Comparison of ENCODE assay signal across 1 cellular context in genomic region chr2:113198790-113199612, GRCh38.
TF ChIP-seq lines count a peak whose summit lies in the region.

No MANE protein-coding gene starts in this region.

TF ChIP-seq in HepG2, 621 proteins besides CTCF, POLR2A, EP300 and RAD21 (continued from another document and continues in another):
- TF ChIP-seq ZHX2 (IDR thresholded peaks at IDR 0.05; ENCODE audit: low read depth) (no peak), ZHX2 (CRISPR knock-in tag; IDR thresholded peaks at IDR 0.05; ENCODE audit: borderline replicate concordance) (no peak), CENPX (CRISPR knock-in tag; IDR thresholded peaks at IDR 0.05) (no peak), JDP2 (CRISPR knock-in tag; IDR thresholded peaks at IDR 0.05; ENCODE audit: borderline replicate concordance) (no peak; the same call in 1 of the 2 replicates), MAFF (IDR thresholded peaks at IDR 0.05; ENCODE audit: low read depth, low read length) (no peak), SALL2 (CRISPR knock-in tag; IDR thresholded peaks at IDR 0.05) (peak; percentile 83; the same call in 1 of the 2 replicates), ZNF557 (CRISPR knock-in tag; IDR thresholded peaks at IDR 0.05) (no peak; the same call in 1 of the 2 replicates), ZBTB37 (CRISPR knock-in tag; IDR thresholded peaks at IDR 0.05) (no peak), DZIP1 (CRISPR knock-in tag; IDR thresholded peaks at IDR 0.05) (no peak), ISX (CRISPR knock-in tag; conservative IDR thresholded peaks at IDR 0.05) (no peak), RELA (CRISPR knock-in tag; IDR thresholded peaks at IDR 0.05) (peak; percentile 89; the same call in 1 of the 2 replicates), ZNF766 (CRISPR knock-in tag; IDR thresholded peaks at IDR 0.05; ENCODE audit: borderline replicate concordance) (no peak), ZNF431 (CRISPR knock-in tag; IDR thresholded peaks at IDR 0.05; ENCODE audit: borderline replicate concordance, low read depth) (no peak; the same call in 1 of the 2 replicates), ZNF33B (CRISPR knock-in tag; IDR thresholded peaks at IDR 0.05) (no peak), PITX1 (CRISPR knock-in tag; IDR thresholded peaks at IDR 0.05) (0 out of 2 replicates have a peak, but pooled peaks have one; percentile 47), ZNF382 (CRISPR knock-in tag; IDR thresholded peaks at IDR 0.05; ENCODE audit: borderline replicate concordance) (no peak), ZNF350 (CRISPR knock-in tag; IDR thresholded peaks at IDR 0.05; ENCODE audit: borderline replicate concordance, low read depth) (no peak), ZNF891 (CRISPR knock-in tag; IDR thresholded peaks at IDR 0.05) (peak; percentile 98), ZNF280D (CRISPR knock-in tag; IDR thresholded peaks at IDR 0.05) (no peak), NFKBIZ (CRISPR knock-in tag; IDR thresholded peaks at IDR 0.05) (0 out of 2 replicates have a peak, but pooled peaks have one; percentile 23), TSC22D2 (CRISPR knock-in tag; IDR thresholded peaks at IDR 0.05; ENCODE audit: borderline replicate concordance) (peak; percentile 71; the same call in 1 of the 2 replicates), ZFYVE20 (CRISPR knock-in tag; IDR thresholded peaks at IDR 0.05; ENCODE audit: borderline replicate concordance, low read depth) (no peak), IRF2 (CRISPR knock-in tag; IDR thresholded peaks at IDR 0.05) (peak; percentile 77; the same call in 1 of the 2 replicates), PRDM4 (CRISPR knock-in tag; IDR thresholded peaks at IDR 0.05; ENCODE audit: borderline replicate concordance) (peak; percentile 53; the same call in 1 of the 2 replicates), ZNF770 (CRISPR knock-in tag; IDR thresholded peaks at IDR 0.05) (peak; percentile 75), FOXP4 (CRISPR knock-in tag; IDR thresholded peaks at IDR 0.05) (no peak), FLYWCH1 (CRISPR knock-in tag; IDR thresholded peaks at IDR 0.05) (no peak), ZNF451 (CRISPR knock-in tag; IDR thresholded peaks at IDR 0.05) (peak; percentile 73), ZNF556 (CRISPR knock-in tag; IDR thresholded peaks at IDR 0.05; ENCODE audit: borderline replicate concordance) (peak; percentile 95; the same call in 1 of the 2 replicates), ZNF232 (CRISPR knock-in tag; IDR thresholded peaks at IDR 0.05; ENCODE audit: borderline replicate concordance) (no peak), GRHL1 (CRISPR knock-in tag; conservative IDR thresholded peaks at IDR 0.05) (no peak), FIP1L1 (IDR thresholded peaks at IDR 0.05; ENCODE audit: borderline replicate concordance, insufficient read depth, low read depth, low read length) (no peak), GABPB1 (CRISPR knock-in tag; IDR thresholded peaks at IDR 0.05) (peak; percentile 85), SMC3 (IDR thresholded peaks at IDR 0.05; ENCODE audit: low read length) (peak; percentile 52; the same call in 1 of the 2 replicates), HNRNPUL1 (IDR thresholded peaks at IDR 0.05; ENCODE audit: low read depth, low read length) (peak; percentile 87; the same call in 1 of the 2 replicates), ZNF761 (CRISPR knock-in tag; conservative IDR thresholded peaks at IDR 0.05) (peak; percentile 98)
